Comparison of ENCODE assay signal across 8 cellular contexts in genomic region chr13:40221460-40222201, GRCh38.
DNase-seq lines count a peak whose midpoint lies in the region; ATAC-seq and TF ChIP-seq lines count a peak whose summit lies in the region.

No MANE protein-coding gene starts in this region.

- H3K36me3 ChIP-seq in ascending aorta (no peaks in the 10 kb centered on the region), left lung (no peaks in the 10 kb centered on the region)

- H3K27me3 ChIP-seq in ascending aorta: no peaks in the 10 kb centered on the region
- H3K27me3 ChIP-seq in left lung: no peaks in the 10 kb centered on the region

- DNase-seq in NOMO-1 treated with dmso at 0.1 percent for 144 hours (lab: John Stamatoyannopoulos, UW; ENCODE audit: unreplicated experiment) (peak; percentile 40), ascending aorta (ENCODE audit: low spot score in 2 of 2) (no peak), left lung (no peak), substantia nigra (lab: John Stamatoyannopoulos, UW) (no peak), retina (no peak)

- TF ChIP-seq CTCF in ascending aorta (IDR thresholded peaks at IDR 0.05): no peak
- no peak for TF ChIP-seq CTCF in left lung (IDR thresholded peaks at IDR 0.05)

- peak overlapping the region; percentile 39 to 58 for H3K27ac ChIP-seq in ascending aorta
- H3K27ac ChIP-seq in left lung: peak overlapping the region; percentile 53 to 77
- H3K27ac ChIP-seq in substantia nigra (ENCODE audit: low read depth, low read length, poor library complexity, severe bottlenecking): peak overlapping the region; percentile 13

- intact Hi-C loops in ascending aorta (cut with DNase I) (no loop called here), left lung (cut with DNase I) (no loop called here)

- peaks cover 2 to 11% of the 10 kb centered on the region in 2 donors for H3K4me1 ChIP-seq in ascending aorta
- H3K4me1 ChIP-seq in left lung: peaks cover 15 to 20% of the 10 kb centered on the region in 2 donors

- H3K9me3 ChIP-seq in ascending aorta: no peaks in the 10 kb centered on the region
- no peaks in the 10 kb centered on the region for H3K9me3 ChIP-seq in left lung

- ATAC-seq in left lung: peak; percentile 62
- no peak for ATAC-seq in HG03045 (IDR thresholded peaks at IDR 0.05; ENCODE audit: unreplicated experiment)
- ATAC-seq in GM21529 (IDR thresholded peaks at IDR 0.05; ENCODE audit: unreplicated experiment): no peak
- no peak for ATAC-seq in HG03460 (IDR thresholded peaks at IDR 0.05; ENCODE audit: unreplicated experiment)

- H3K4me3 ChIP-seq in ascending aorta (no peak overlapping the region), left lung (no peak overlapping the region)

Comparison
In these comparisons a context has a peak if more than half of its experiments do, and no peak if none do; other contexts are left out.
1. H3K27ac ChIP-seq: peak in every context shown above with its lines; median percentile 65 in left lung; 48 in ascending aorta; 13 in substantia nigra.